Comparison of ENCODE assay signal across 10 cellular contexts in the genomic region with DNA sequence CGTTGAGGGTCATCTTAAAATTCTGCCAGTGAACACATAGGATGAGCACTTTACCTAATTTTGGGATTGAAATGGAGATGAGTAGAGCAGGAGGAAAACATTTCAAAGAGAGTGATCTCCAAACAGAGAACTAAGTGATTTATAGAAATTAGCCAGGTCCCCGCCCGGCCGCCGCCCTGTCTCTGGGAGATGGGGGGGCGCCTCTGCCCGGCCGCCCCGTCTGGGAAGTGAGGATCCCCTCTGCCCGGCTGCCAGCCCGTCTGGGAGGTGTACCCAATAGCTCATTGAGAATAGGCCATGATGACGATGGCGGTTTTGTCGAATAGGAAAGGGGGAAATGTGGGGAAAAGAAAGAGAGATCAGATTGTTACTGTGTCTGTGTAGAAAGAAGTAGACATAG.
"Had no signal": no experiment of that assay in that cellular context is flagged by ENCODE, and none has a peak within 500 bp of the region (broad histone marks: within the 10 kb centered on the region; RNA-seq: fewer than 3 reads in every experiment).

No MANE protein-coding gene starts in this region.

- DNase-seq: GM23248, GOT3, H7, H9, HCEC 1CT, HFFc6 had no signal

- H3K27ac Mint-ChIP-seq: GM23338, H9, HFFc6 had no signal

- H3K36me3 ChIP-seq: HAP-1 had no signal

- H3K4me1 ChIP-seq: HAP-1 had no signal

- H3K9me3 Mint-ChIP-seq: GM23338, H9, HFFc6 had no signal

- H3K9ac ChIP-seq: GM23248 had no signal

- H3K4me3 Mint-ChIP-seq: GM23338, H9, HFFc6 had no signal

- H3K9me3 ChIP-seq: HAP-1 had no signal

- H3K4me3 ChIP-seq: GM23248, GM23338, HAP-1 had no signal

- FAIRE-seq: H1, H54 had no signal

- H3K27ac ChIP-seq: GM23248 had no signal
